ENCODE assay signal across 24 cellular contexts in genomic region chr13:102848956-102849355, GRCh38. TPM values are rescaled to one million over a fixed set of nuclear protein-coding genes. Genes with fewer than 3 reads are reported as not detected.
DNase-seq lines count a peak whose midpoint lies in the region; ATAC-seq and TF ChIP-seq lines count a peak whose summit lies in the region.
"Had no signal": no experiment of that assay in that cellular context is flagged by ENCODE, and none has a peak within 500 bp of the region (broad histone marks: within the 10 kb centered on the region; RNA-seq: fewer than 3 reads in every experiment).

No MANE protein-coding gene starts in this region.

- no peak for DNase-seq in activated naive CD4-positive, alpha-beta T cell treated with anti-CD3 and anti-CD28 coated beads, Interleukin-2, amount 10 ng/mL, durations not matched to agents 7 days and 5 days
- DNase-seq in activated naive CD4-positive, alpha-beta T cell treated with anti-CD3 and anti-CD28 coated beads, Interleukin-2, amount 50 U/mL, for 16 hours, result no peak
- DNase-seq in T-helper 17 cell (no peak), chondrocyte (ENCODE audit: low spot score) (no peak), NCI-H524 (lab: John Stamatoyannopoulos, UW) (no peak), head of caudate nucleus (no peak)
- DNase-seq: ACHN; activated CD4-positive, CD25-positive, alpha-beta regulatory T cell treated with anti-CD3 and anti-CD28 coated beads, Interleukin-2, amount 50 U/mL, for 72 hours; activated effector memory CD4-positive, alpha-beta T cell treated with Interleukin-2 at 50 U/mL for 16 hours; aorta; central memory CD4-positive, alpha-beta T cell; DMS153; heart left ventricle; left colon; mesendoderm; NCI-H187; NCI-H82; sigmoid colon; stimulated activated CD4-positive, alpha-beta T cell treated with anti-CD3 and anti-CD28 coated beads, Interleukin-15, amount 100 ng/mL, for 24 hours had no signal

- H3K36me3 Mint-ChIP-seq in activated naive CD4-positive, alpha-beta T cell treated with anti-CD3 and anti-CD28 coated beads, Interleukin-2, amount 10 ng/mL, durations not matched to agents 7 days and 5 days, result peaks cover 26% of the 10 kb centered on the region
- H3K36me3 Mint-ChIP-seq in T-helper 17 cell (ENCODE audit: low read depth), result peaks cover 4% of the 10 kb centered on the region
- peaks cover 8% of the 10 kb centered on the region for H3K36me3 Mint-ChIP-seq in chondrocyte (ENCODE audit: low read depth)

- peak overlapping the region; percentile 33 for H3K27ac Mint-ChIP-seq in activated naive CD4-positive, alpha-beta T cell treated with anti-CD3 and anti-CD28 coated beads, Interleukin-2, amount 10 ng/mL, durations not matched to agents 7 days and 5 days
- peak overlapping the region; percentile 82 for H3K27ac Mint-ChIP-seq in T-helper 17 cell
- peak overlapping the region; percentile 58 for H3K27ac Mint-ChIP-seq in chondrocyte (ENCODE audit: unreplicated experiment)

- H3K9me3 ChIP-seq in T-helper 17 cell (ENCODE audit: control insufficient read depth, low read length, poor library complexity, severe bottlenecking), result no peaks in the 10 kb centered on the region
- H3K9me3 ChIP-seq in subcutaneous abdominal adipose tissue (ENCODE audit: control insufficient read depth in 5 of 5, low read length in 5 of 5), result no peaks in the 10 kb centered on the region
- H3K9me3 ChIP-seq: heart left ventricle, sigmoid colon had no signal

- H3K36me3 ChIP-seq in subcutaneous abdominal adipose tissue (ENCODE audit: control insufficient read depth in 5 of 5, insufficient read depth in 5 of 5, low read length in 5 of 5), result peaks cover 5 to 13% (median 10%) of the 10 kb centered on the region in 5 donors

- peaks cover 4 to 29% (median 26%) of the 10 kb centered on the region in 5 donors for H3K4me1 ChIP-seq in subcutaneous abdominal adipose tissue (ENCODE audit: control insufficient read depth in 5 of 5, insufficient read depth in 5 of 5, low read length in 5 of 5)

- H3K27me3 Mint-ChIP-seq in activated naive CD4-positive, alpha-beta T cell treated with anti-CD3 and anti-CD28 coated beads, Interleukin-2, amount 10 ng/mL, durations not matched to agents 7 days and 5 days, result no peaks in the 10 kb centered on the region
- H3K27me3 Mint-ChIP-seq in T-helper 17 cell, result no peaks in the 10 kb centered on the region
- H3K27me3 Mint-ChIP-seq in chondrocyte (ENCODE audit: low read depth), result no peaks in the 10 kb centered on the region

- ATAC-seq in T-helper 17 cell (no peak), GM19328 (IDR thresholded peaks at IDR 0.05; ENCODE audit: unreplicated experiment) (no peak)
- ATAC-seq: heart left ventricle, left colon had no signal

- H3K4me3 Mint-ChIP-seq in activated naive CD4-positive, alpha-beta T cell treated with anti-CD3 and anti-CD28 coated beads, Interleukin-2, amount 10 ng/mL, durations not matched to agents 7 days and 5 days, result no peak overlapping the region
- H3K4me3 Mint-ChIP-seq in T-helper 17 cell, result peak overlapping the region; percentile 28
- H3K4me3 Mint-ChIP-seq in chondrocyte (ENCODE audit: unreplicated experiment), result no peak overlapping the region

- no peak for TF ChIP-seq CTCF in chondrocyte (IDR thresholded peaks at IDR 0.05)

- intact Hi-C loops in head of caudate nucleus (cut with DNase I), result loop anchor here (5.0 kb wide), 1 partner anchor 252 kb away; the partner anchor contains the start of gene TPP2

- peak overlapping the region; percentile 12 for H3K27ac ChIP-seq in subcutaneous abdominal adipose tissue (ENCODE audit: low read depth, low read length)
- H3K27ac ChIP-seq: C4-2B, heart left ventricle, KMS-11, sigmoid colon had no signal

- peaks cover 52% of the 10 kb centered on the region for H3K4me1 Mint-ChIP-seq in activated naive CD4-positive, alpha-beta T cell treated with anti-CD3 and anti-CD28 coated beads, Interleukin-2, amount 10 ng/mL, durations not matched to agents 7 days and 5 days
- H3K4me1 Mint-ChIP-seq in T-helper 17 cell, result peaks cover 40% of the 10 kb centered on the region
- peaks cover 42% of the 10 kb centered on the region for H3K4me1 Mint-ChIP-seq in chondrocyte (ENCODE audit: low read depth)

- no peaks in the 10 kb centered on the region for H3K27me3 ChIP-seq in subcutaneous abdominal adipose tissue (ENCODE audit: control insufficient read depth in 5 of 5, insufficient read depth in 4 of 5, low read length in 5 of 5)
- H3K27me3 ChIP-seq: heart left ventricle, sigmoid colon had no signal

- peak overlapping the region in 1 of 5 donors; percentile 19 for H3K9ac ChIP-seq in subcutaneous abdominal adipose tissue (ENCODE audit: low read length in 5 of 5)
- H3K9ac ChIP-seq: KMS-11 had no signal

- H3K4me3 ChIP-seq in subcutaneous abdominal adipose tissue (ENCODE audit: low read depth in 1 of 5, low read length in 5 of 5), result no peak overlapping the region
- H3K4me3 ChIP-seq: heart left ventricle, sigmoid colon had no signal

- CTCF ChIA-PET in activated naive CD4-positive, alpha-beta T cell treated with anti-CD3 and anti-CD28 coated beads, Interleukin-2, amount 10 ng/mL, durations not matched to agents 7 days and 5 days (lab: Charles Lee), result interaction anchor here (0.6 to 4.0 kb wide), 4 partner anchors 124 to 281 kb away, joined by 3 to 38 read pairs (median 8); no protein-coding TSS in a partner anchor

- no peaks in the 10 kb centered on the region for H3K9me3 Mint-ChIP-seq in activated naive CD4-positive, alpha-beta T cell treated with anti-CD3 and anti-CD28 coated beads, Interleukin-2, amount 10 ng/mL, durations not matched to agents 7 days and 5 days
- H3K9me3 Mint-ChIP-seq in chondrocyte (ENCODE audit: low read depth), result no peaks in the 10 kb centered on the region

RNA-seq across cellular contexts. Expression of gene ERCC5, which starts 3.1 kb away (rescaled TPM):
- 10 to 100 TPM; 76.3 to 87.3 TPM for total RNA-seq in T-helper 17 cell
- 41.0 to 63.4 TPM (median 51.1 TPM) in 3 replicates for total RNA-seq in chondrocyte

RNA-seq across cellular contexts. Expression of gene BIVM, which starts 50.0 kb away (rescaled TPM):
- total RNA-seq in T-helper 17 cell, result 10 to 100 TPM in 1 of 2 donors, 1 to 10 TPM in 1; 9.9 to 10.7 TPM
- total RNA-seq in chondrocyte, result 22.7 to 37.7 TPM (median 24.0 TPM) in 3 replicates
- total RNA-seq: OCI-LY7 had no signal

RNA-seq across cellular contexts. Expression of gene POGLUT2, which starts 50.2 kb away (rescaled TPM):
- total RNA-seq in T-helper 17 cell (under 1 TPM; 0.22 to 0.37 TPM), chondrocyte (37.3 to 45.8 TPM (median 39.1 TPM) in 3 replicates)
- total RNA-seq: OCI-LY7 had no signal

Comparison
In these comparisons a context has a peak if more than half of its experiments do, and no peak if none do; other contexts are left out.
1. RNA of gene POGLUT2, which starts 50.2 kb away (total RNA-seq): 37.3 to 45.8 TPM in chondrocyte; 0.22 to 0.37 TPM in T-helper 17 cell; every median in the first group is over 10 times any median in the second.
2. Peak in every context shown above with its lines, with median percentiles within 50 percentile points of each other: H3K27ac Mint-ChIP-seq.